Comparison of ENCODE assay signal across 8 cellular contexts in genomic region chr1:21783679-21784603, GRCh38. TPM values are rescaled to one million over a fixed set of nuclear protein-coding genes. Genes with fewer than 3 reads are reported as not detected.
DNase-seq lines count a peak whose midpoint lies in the region; ATAC-seq, FAIRE-seq and TF ChIP-seq lines count a peak whose summit lies in the region.

No MANE protein-coding gene starts in this region.

- H3K4me3 ChIP-seq in NB4 (ENCODE audit: low read depth, low read length) (peak overlapping the region; percentile 78), keratinocyte (ENCODE audit: control insufficient read depth in 2 of 3, extremely low read depth in 1 of 3, insufficient read depth in 2 of 3, low read depth in 1 of 3, low read length in 3 of 3) (peak overlapping the region; percentile 93 to 100 (median 99))

- H3K27ac ChIP-seq in keratinocyte (ENCODE audit: control insufficient read depth, insufficient read depth, low read length): peak overlapping the region; percentile 100
- peak overlapping the region; percentile 98 for H3K27ac ChIP-seq in substantia nigra (ENCODE audit: low read depth, low read length, poor library complexity, severe bottlenecking)

- peaks cover 38% of the 10 kb centered on the region for H3K79me2 ChIP-seq in keratinocyte (ENCODE audit: control insufficient read depth, insufficient read depth, low read length)

- H3K4me1 Mint-ChIP-seq in activated T-cell treated with anti-CD3 and anti-CD28 coated beads, Interleukin-2, amount 50 U/mL, for 4 hours (ENCODE audit: low read depth): peaks cover 25% of the 10 kb centered on the region

- no peaks in the 10 kb centered on the region for H3K27me3 ChIP-seq in keratinocyte (ENCODE audit: control insufficient read depth, extremely low read depth, insufficient read depth, low read length)

- H3K9me1 ChIP-seq in keratinocyte (ENCODE audit: control insufficient read depth, extremely low read depth, insufficient read depth, low read length): no peaks in the 10 kb centered on the region

- no peaks in the 10 kb centered on the region for H4K20me1 ChIP-seq in keratinocyte (ENCODE audit: control insufficient read depth, extremely low read depth, insufficient read depth, low read length)

- DNase-seq in activated T-cell treated with anti-CD3 and anti-CD28 coated beads, Interleukin-2, amount 50 U/mL, for 4 hours: no peak
- no peak for DNase-seq in activated T-cell treated with anti-CD3 and anti-CD28 coated beads, Interleukin-2, amount 50 U/mL, for 1 hour
- peak; percentile 97 for DNase-seq in NB4 (ENCODE audit: low read depth)
- DNase-seq in astrocyte of the hippocampus (ENCODE audit: low read depth, low spot score): peak; percentile 98
- DNase-seq in keratinocyte (ENCODE audit: low read depth, low spot score): peak; percentile 80
- peak in 2 of 49 donors; percentile 25 to 98 for DNase-seq in substantia nigra (lab: John Stamatoyannopoulos, UW)

- peak overlapping the region; percentile 100 for H3K9ac ChIP-seq in keratinocyte (ENCODE audit: control insufficient read depth, extremely low read depth, insufficient read depth, low read length)

- no peaks in the 10 kb centered on the region for H3K27me3 Mint-ChIP-seq in activated T-cell treated with anti-CD3 and anti-CD28 coated beads, Interleukin-2, amount 50 U/mL, for 4 hours (ENCODE audit: low read depth)

- TF ChIP-seq CTCF in NB4 (IDR thresholded peaks at IDR 0.05; ENCODE audit: low read depth, low read length) (no peak), keratinocyte (optimal IDR thresholded peaks at IDR 0.05 in 1 of 3, IDR thresholded peaks at IDR 0.05 in 1 of 3, conservative IDR thresholded peaks at IDR 0.05 in 1 of 3; ENCODE audit: extremely low read depth in 1 of 3, insufficient read depth in 2 of 3, low read length in 3 of 3) (no peak)

- peak overlapping the region; percentile 100 for H3K4me2 ChIP-seq in keratinocyte (ENCODE audit: control insufficient read depth, extremely low read depth, insufficient read depth, low read depth, low read length)

- no peaks in the 10 kb centered on the region for H3K36me3 ChIP-seq in keratinocyte (ENCODE audit: control insufficient read depth in 2 of 2, extremely low read depth in 1 of 2, insufficient read depth in 2 of 2, low read length in 2 of 2)

- peak overlapping the region; percentile 95 for H3K4me3 Mint-ChIP-seq in activated T-cell treated with anti-CD3 and anti-CD28 coated beads, Interleukin-2, amount 50 U/mL, for 4 hours

- ATAC-seq in activated T-cell treated with anti-CD3 and anti-CD28 coated beads, Interleukin-2, amount 50 U/mL, for 4 hours: no peak
- ATAC-seq in GM21737 (IDR thresholded peaks at IDR 0.05; ENCODE audit: unreplicated experiment) (no peak), HG03175 (IDR thresholded peaks at IDR 0.05; ENCODE audit: unreplicated experiment) (no peak)

- H2AFZ ChIP-seq in keratinocyte (ENCODE audit: control insufficient read depth, low read length): peak overlapping the region; percentile 22

- no peaks in the 10 kb centered on the region for H3K9me3 ChIP-seq in keratinocyte (ENCODE audit: control insufficient read depth, low read depth, low read length)

- peak; percentile 5 for FAIRE-seq in keratinocyte (lab: Jason Lieb, UNC)

- dilution Hi-C loops in keratinocyte (cut with MboI; ENCODE audit: extremely low pct_ligation_motif_present, low sequenced_read_pairs): no loop called here

- H3K4me1 ChIP-seq in keratinocyte (ENCODE audit: control insufficient read depth, extremely low read depth, insufficient read depth, low read length): peaks cover 15% of the 10 kb centered on the region

- no peaks in the 10 kb centered on the region for H3K9me3 Mint-ChIP-seq in activated T-cell treated with anti-CD3 and anti-CD28 coated beads, Interleukin-2, amount 50 U/mL, for 4 hours

- no peak for TF ChIP-seq POLR2A in NB4 (IDR thresholded peaks at IDR 0.05; ENCODE audit: extremely low read depth, insufficient read length)

- H3K36me3 Mint-ChIP-seq in activated T-cell treated with anti-CD3 and anti-CD28 coated beads, Interleukin-2, amount 50 U/mL, for 4 hours (ENCODE audit: insufficient read depth): peaks cover 2% of the 10 kb centered on the region

RNA-seq across cellular contexts. Expression of gene USP48, which starts 1.0 kb away (rescaled TPM):
- 10 to 100 TPM; 49.0 to 52.2 (median 50.6) TPM for total RNA-seq in activated T-cell treated with anti-CD3 and anti-CD28 coated beads, Interleukin-2, amount 50 U/mL, for 4 hours
- 18.7 to 33.0 TPM (median 21.6 TPM) in 3 replicates for polyA plus RNA-seq in keratinocyte
- 74.6 TPM for polyA plus RNA-seq in keratinocyte (2011; ENCODE audit: low read depth)
- polyA plus RNA-seq in keratinocyte (2011; cell fraction: cytosol; rRNA removed): 15.2 and 25.4 TPM in 2 replicates
- polyA plus RNA-seq in keratinocyte (2011; cell fraction: nucleus; rRNA removed): 42.1 and 55.7 TPM in 2 replicates
- polyA plus RNA-seq in keratinocyte (2012; ENCODE audit: low replicate concordance): 19.4 and 27.4 TPM in 2 replicates
- polyA minus RNA-seq in keratinocyte: 8.3 to 51.5 TPM (median 20.0 TPM) in 3 replicates
- polyA minus RNA-seq in keratinocyte (2011; cell fraction: cytosol; rRNA and poly(A)+ RNA removed): 15.9 TPM
- 23.8 and 64.5 TPM in 2 replicates for polyA minus RNA-seq in keratinocyte (2011; cell fraction: nucleus; rRNA and poly(A)+ RNA removed)

RNA-seq across cellular contexts. Expression of gene LDLRAD2, which starts 28.1 kb away (rescaled TPM):
- total RNA-seq in activated T-cell treated with anti-CD3 and anti-CD28 coated beads, Interleukin-2, amount 50 U/mL, for 4 hours: under 1 TPM in 1 of 3 donors, not detected in 2; 0.05 TPM
- polyA plus RNA-seq in keratinocyte: 0.07 TPM in 1 of 3 replicates, not detected in the others
- not detected for polyA plus RNA-seq in keratinocyte (2011; ENCODE audit: low read depth)
- not detected in 2 replicates for polyA plus RNA-seq in keratinocyte (2011; cell fraction: cytosol; rRNA removed)
- not detected in 2 replicates for polyA plus RNA-seq in keratinocyte (2011; cell fraction: nucleus; rRNA removed)
- 8.4 and 12.5 TPM in 2 replicates for polyA plus RNA-seq in keratinocyte (2012; ENCODE audit: low replicate concordance)
- not detected in 3 replicates for polyA minus RNA-seq in keratinocyte
- polyA minus RNA-seq in keratinocyte (2011; cell fraction: cytosol; rRNA and poly(A)+ RNA removed): not detected
- polyA minus RNA-seq in keratinocyte (2011; cell fraction: nucleus; rRNA and poly(A)+ RNA removed): not detected in 2 replicates

Comparison
In these comparisons a context has a peak if more than half of its experiments do, and no peak if none do; other contexts are left out.
1. DNase-seq: peak in NB4 (single experiment), astrocyte of the hippocampus (single experiment) and keratinocyte (single experiment); none in activated T-cell treated with anti-CD3 and anti-CD28 coated beads, Interleukin-2, amount 50 U/mL, for 4 hours (single experiment) and activated T-cell treated with anti-CD3 and anti-CD28 coated beads, Interleukin-2, amount 50 U/mL, for 1 hour (single experiment).